Comparison of ENCODE assay signal across 33 cellular contexts in genomic region chr4:34158883-34159282, GRCh38.
A peak's percentile ranks its signal among the peaks of the same experiment; 100 is the strongest.
DNase-seq lines count a peak whose midpoint lies in the region; ATAC-seq, FAIRE-seq and TF ChIP-seq lines count a peak whose summit lies in the region.
"Had no signal": no experiment of that assay in that cellular context is flagged by ENCODE, and none has a peak within 500 bp of the region (broad histone marks: within the 10 kb centered on the region; RNA-seq: fewer than 3 reads in every experiment).

No MANE protein-coding gene starts in this region.

- no peak overlapping the region for H2AFZ ChIP-seq in keratinocyte (ENCODE audit: control insufficient read depth, low read length)

- no peaks in the 10 kb centered on the region for H3K36me3 ChIP-seq in keratinocyte (ENCODE audit: control insufficient read depth in 2 of 2, extremely low read depth in 1 of 2, insufficient read depth in 2 of 2, low read length in 2 of 2)
- H3K36me3 ChIP-seq: transverse colon had no signal

- DNase-seq in EL (peak; percentile 94), NCI-H226 (peak; percentile 77), astrocyte of the hippocampus (ENCODE audit: low read depth, low spot score) (peak; percentile 0), keratinocyte (ENCODE audit: low read depth, low spot score) (peak; percentile 56), NCI-H2107 (lab: John Stamatoyannopoulos, UW) (no peak), left colon (no peak), NCI-H510A treated with DMSO at 0.1 percent for 48 hours (lab: John Stamatoyannopoulos, UW) (no peak)
- no peak for DNase-seq in activated CD8-positive, alpha-beta T cell treated with anti-CD3 and anti-CD28 coated beads for 36 hours
- DNase-seq: activated CD4-positive, alpha-beta T cell treated with anti-CD3 and anti-CD28 coated beads, Interleukin-2, amount 50 U/mL, for 48 hours; activated CD4-positive, CD25-positive, alpha-beta regulatory T cell treated with anti-CD3 and anti-CD28 coated beads, Interleukin-2, amount 50 U/mL, for 72 hours; activated CD8-positive, alpha-beta memory T cell treated with anti-CD3 and anti-CD28 coated beads, Interleukin-2, amount 50 U/mL, for 4 hours; AML-193; amygdala; CD4-positive, CD25-positive, alpha-beta regulatory T cell; DND-41; effector CD4-positive, alpha-beta T cell; kidney glomerular epithelial cell; MV-4-11; natural killer cell; NCI-H1436; NCI-H2081; NCI-H345; NCI-H748 treated with DMSO at 0.1 percent for 48 hours; T-helper 1 cell; transverse colon had no signal

- peaks cover 7% of the 10 kb centered on the region for H3K9me3 Mint-ChIP-seq in activated CD8-positive, alpha-beta T cell treated with anti-CD3 and anti-CD28 coated beads for 36 hours

- H3K27ac ChIP-seq in keratinocyte (ENCODE audit: control insufficient read depth, insufficient read depth, low read length), result no peak overlapping the region
- H3K27ac ChIP-seq: breast epithelium, skin epidermis, transverse colon had no signal

- intact Hi-C loops in activated CD8-positive, alpha-beta T cell treated with anti-CD3 and anti-CD28 coated beads for 36 hours (cut with micrococcal nuclease), result no loop called here
- intact Hi-C loops in left colon (cut with DNase I, micrococcal nuclease), result no loop called here

- no peak overlapping the region for H3K4me3 Mint-ChIP-seq in activated CD8-positive, alpha-beta T cell treated with anti-CD3 and anti-CD28 coated beads for 36 hours
- H3K4me3 Mint-ChIP-seq: activated naive CD4-positive, alpha-beta T cell treated with anti-CD3 and anti-CD28 coated beads, Interleukin-2, amount 50 U/mL, for 24 hours; CD4-positive, CD25-positive, alpha-beta regulatory T cell; natural killer cell; stimulated activated memory B cell treated with anti-CD40 and anti-IgM and Interleukin-4, amounts not matched to agents 10 μg/mL and 1 μg/mL and 100 μg/mL, for 72 hours had no signal

- no peaks in the 10 kb centered on the region for H3K4me1 ChIP-seq in keratinocyte (ENCODE audit: control insufficient read depth, extremely low read depth, insufficient read depth, low read length)
- H3K4me1 ChIP-seq: breast epithelium, transverse colon had no signal

- no peak overlapping the region for H3K4me3 ChIP-seq in keratinocyte (ENCODE audit: control insufficient read depth in 2 of 3, extremely low read depth in 1 of 3, insufficient read depth in 2 of 3, low read depth in 1 of 3, low read length in 3 of 3)
- H3K4me3 ChIP-seq: breast epithelium, lung, skin epidermis, transverse colon had no signal

- no peak overlapping the region for H3K27ac Mint-ChIP-seq in activated CD8-positive, alpha-beta T cell treated with anti-CD3 and anti-CD28 coated beads for 36 hours
- H3K27ac Mint-ChIP-seq: activated naive CD4-positive, alpha-beta T cell treated with anti-CD3 and anti-CD28 coated beads, Interleukin-2, amount 50 U/mL, for 24 hours; CD4-positive, CD25-positive, alpha-beta regulatory T cell; natural killer cell; stimulated activated memory B cell treated with anti-CD40 and anti-IgM and Interleukin-4, amounts not matched to agents 10 μg/mL and 1 μg/mL and 100 μg/mL, for 72 hours had no signal

- H3K79me2 ChIP-seq in keratinocyte (ENCODE audit: control insufficient read depth, insufficient read depth, low read length), result no peaks in the 10 kb centered on the region

- dilution Hi-C loops in keratinocyte (cut with MboI; ENCODE audit: extremely low pct_ligation_motif_present, low sequenced_read_pairs), result no loop called here

- FAIRE-seq in keratinocyte (lab: Jason Lieb, UNC), result no peak
- FAIRE-seq: colon, D721Med, H54 had no signal

- H3K4me2 ChIP-seq in keratinocyte (ENCODE audit: control insufficient read depth, extremely low read depth, insufficient read depth, low read depth, low read length), result no peak overlapping the region

- H3K9me1 ChIP-seq in keratinocyte (ENCODE audit: control insufficient read depth, extremely low read depth, insufficient read depth, low read length), result no peaks in the 10 kb centered on the region

- H3K9me3 ChIP-seq in keratinocyte (ENCODE audit: control insufficient read depth, low read depth, low read length), result no peaks in the 10 kb centered on the region
- H3K9me3 ChIP-seq: breast epithelium, transverse colon had no signal

- H3K27me3 ChIP-seq in keratinocyte (ENCODE audit: control insufficient read depth, extremely low read depth, insufficient read depth, low read length), result no peaks in the 10 kb centered on the region
- H3K27me3 ChIP-seq: breast epithelium, transverse colon had no signal

- no peaks in the 10 kb centered on the region for H3K4me1 Mint-ChIP-seq in activated CD8-positive, alpha-beta T cell treated with anti-CD3 and anti-CD28 coated beads for 36 hours (ENCODE audit: low read depth)
- H3K4me1 Mint-ChIP-seq: activated naive CD4-positive, alpha-beta T cell treated with anti-CD3 and anti-CD28 coated beads, Interleukin-2, amount 50 U/mL, for 24 hours; CD4-positive, CD25-positive, alpha-beta regulatory T cell; natural killer cell; stimulated activated memory B cell treated with anti-CD40 and anti-IgM and Interleukin-4, amounts not matched to agents 10 μg/mL and 1 μg/mL and 100 μg/mL, for 72 hours had no signal

- ATAC-seq in activated CD8-positive, alpha-beta T cell treated with anti-CD3 and anti-CD28 coated beads for 36 hours, result no peak
- ATAC-seq in left colon, result no peak
- ATAC-seq: natural killer cell; stimulated activated memory B cell treated with anti-CD40 and anti-IgM and Interleukin-4, amounts not matched to agents 10 μg/mL and 1 μg/mL and 100 μg/mL, for 72 hours had no signal

- no peak overlapping the region for H3K9ac ChIP-seq in keratinocyte (ENCODE audit: control insufficient read depth, extremely low read depth, insufficient read depth, low read length)

- POLR2A ChIA-PET in activated CD8-positive, alpha-beta T cell treated with anti-CD3 and anti-CD28 coated beads for 36 hours (lab: Charles Lee), result no interaction called here

- CTCF ChIA-PET in activated CD8-positive, alpha-beta T cell treated with anti-CD3 and anti-CD28 coated beads for 36 hours (lab: Charles Lee), result interaction anchor here (0.7 kb wide), 1 partner anchor 53 kb away, joined by 4 read pairs; no protein-coding TSS in a partner anchor

- no peak for TF ChIP-seq CTCF in keratinocyte (optimal IDR thresholded peaks at IDR 0.05 in 1 of 3, IDR thresholded peaks at IDR 0.05 in 1 of 3, conservative IDR thresholded peaks at IDR 0.05 in 1 of 3; ENCODE audit: extremely low read depth in 1 of 3, insufficient read depth in 2 of 3, low read length in 3 of 3)
- no peak for TF ChIP-seq CTCF in activated CD8-positive, alpha-beta T cell treated with anti-CD3 and anti-CD28 coated beads for 36 hours (IDR thresholded peaks at IDR 0.05)

- no peaks in the 10 kb centered on the region for H3K27me3 Mint-ChIP-seq in activated CD8-positive, alpha-beta T cell treated with anti-CD3 and anti-CD28 coated beads for 36 hours
- H3K27me3 Mint-ChIP-seq: activated naive CD4-positive, alpha-beta T cell treated with anti-CD3 and anti-CD28 coated beads, Interleukin-2, amount 50 U/mL, for 24 hours; CD4-positive, CD25-positive, alpha-beta regulatory T cell; stimulated activated memory B cell treated with anti-CD40 and anti-IgM and Interleukin-4, amounts not matched to agents 10 μg/mL and 1 μg/mL and 100 μg/mL, for 72 hours had no signal

- no peaks in the 10 kb centered on the region for H3K36me3 Mint-ChIP-seq in activated CD8-positive, alpha-beta T cell treated with anti-CD3 and anti-CD28 coated beads for 36 hours (ENCODE audit: low read depth)
- H3K36me3 Mint-ChIP-seq: activated naive CD4-positive, alpha-beta T cell treated with anti-CD3 and anti-CD28 coated beads, Interleukin-2, amount 50 U/mL, for 24 hours; CD4-positive, CD25-positive, alpha-beta regulatory T cell; stimulated activated memory B cell treated with anti-CD40 and anti-IgM and Interleukin-4, amounts not matched to agents 10 μg/mL and 1 μg/mL and 100 μg/mL, for 72 hours had no signal

- H4K20me1 ChIP-seq in keratinocyte (ENCODE audit: control insufficient read depth, extremely low read depth, insufficient read depth, low read length), result no peaks in the 10 kb centered on the region

Comparison
In these comparisons a context has a peak if more than half of its experiments do, and no peak if none do; other contexts are left out.
1. DNase-seq: peak in EL (single experiment), NCI-H226 (single experiment), astrocyte of the hippocampus (single experiment) and keratinocyte (single experiment); none in NCI-H2107 (single experiment), activated CD8-positive, alpha-beta T cell treated with anti-CD3 and anti-CD28 coated beads for 36 hours (single experiment), left colon (0 of 2) and NCI-H510A treated with DMSO at 0.1 percent for 48 hours (single experiment).